1 cellular context compared by ENCODE assay signal in the genomic region with DNA sequence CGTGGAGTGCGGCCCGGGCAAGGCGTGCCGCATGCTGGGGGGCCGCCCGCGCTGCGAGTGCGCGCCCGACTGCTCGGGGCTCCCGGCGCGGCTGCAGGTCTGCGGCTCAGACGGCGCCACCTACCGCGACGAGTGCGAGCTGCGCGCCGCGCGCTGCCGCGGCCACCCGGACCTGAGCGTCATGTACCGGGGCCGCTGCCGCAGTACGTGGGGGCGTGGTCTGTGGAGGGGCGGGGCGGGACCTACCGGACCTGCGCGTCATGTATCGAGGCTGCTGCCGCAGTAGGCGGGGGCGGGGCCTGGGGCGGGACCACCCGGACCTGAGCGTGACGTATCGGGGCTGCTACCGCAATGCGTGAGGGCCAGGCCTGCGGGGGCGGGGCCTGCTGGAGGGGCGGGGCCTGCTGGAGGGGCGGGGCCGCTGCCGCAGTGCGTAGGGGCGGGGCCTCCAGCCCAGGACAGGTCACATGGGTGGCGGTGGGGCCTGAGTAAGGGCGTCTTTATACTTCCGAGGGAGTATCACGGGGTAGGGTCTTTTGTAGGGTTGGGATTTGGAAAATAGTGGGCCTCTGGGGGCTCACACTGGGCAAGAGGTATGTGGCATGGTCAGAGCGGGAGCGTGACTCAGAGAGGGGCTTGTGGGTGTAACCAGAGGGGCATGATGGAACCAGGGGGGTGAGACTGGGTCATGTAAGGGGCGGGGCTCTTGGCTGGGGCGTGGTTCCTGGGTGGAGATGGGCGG.
TF ChIP-seq lines count a peak whose summit lies in the region.

No MANE protein-coding gene starts in this region.

TF ChIP-seq in HEK293, 187 proteins besides CTCF, POLR2A, EP300 and RAD21 (continued from another document):
- TF ChIP-seq, protein P1, sequence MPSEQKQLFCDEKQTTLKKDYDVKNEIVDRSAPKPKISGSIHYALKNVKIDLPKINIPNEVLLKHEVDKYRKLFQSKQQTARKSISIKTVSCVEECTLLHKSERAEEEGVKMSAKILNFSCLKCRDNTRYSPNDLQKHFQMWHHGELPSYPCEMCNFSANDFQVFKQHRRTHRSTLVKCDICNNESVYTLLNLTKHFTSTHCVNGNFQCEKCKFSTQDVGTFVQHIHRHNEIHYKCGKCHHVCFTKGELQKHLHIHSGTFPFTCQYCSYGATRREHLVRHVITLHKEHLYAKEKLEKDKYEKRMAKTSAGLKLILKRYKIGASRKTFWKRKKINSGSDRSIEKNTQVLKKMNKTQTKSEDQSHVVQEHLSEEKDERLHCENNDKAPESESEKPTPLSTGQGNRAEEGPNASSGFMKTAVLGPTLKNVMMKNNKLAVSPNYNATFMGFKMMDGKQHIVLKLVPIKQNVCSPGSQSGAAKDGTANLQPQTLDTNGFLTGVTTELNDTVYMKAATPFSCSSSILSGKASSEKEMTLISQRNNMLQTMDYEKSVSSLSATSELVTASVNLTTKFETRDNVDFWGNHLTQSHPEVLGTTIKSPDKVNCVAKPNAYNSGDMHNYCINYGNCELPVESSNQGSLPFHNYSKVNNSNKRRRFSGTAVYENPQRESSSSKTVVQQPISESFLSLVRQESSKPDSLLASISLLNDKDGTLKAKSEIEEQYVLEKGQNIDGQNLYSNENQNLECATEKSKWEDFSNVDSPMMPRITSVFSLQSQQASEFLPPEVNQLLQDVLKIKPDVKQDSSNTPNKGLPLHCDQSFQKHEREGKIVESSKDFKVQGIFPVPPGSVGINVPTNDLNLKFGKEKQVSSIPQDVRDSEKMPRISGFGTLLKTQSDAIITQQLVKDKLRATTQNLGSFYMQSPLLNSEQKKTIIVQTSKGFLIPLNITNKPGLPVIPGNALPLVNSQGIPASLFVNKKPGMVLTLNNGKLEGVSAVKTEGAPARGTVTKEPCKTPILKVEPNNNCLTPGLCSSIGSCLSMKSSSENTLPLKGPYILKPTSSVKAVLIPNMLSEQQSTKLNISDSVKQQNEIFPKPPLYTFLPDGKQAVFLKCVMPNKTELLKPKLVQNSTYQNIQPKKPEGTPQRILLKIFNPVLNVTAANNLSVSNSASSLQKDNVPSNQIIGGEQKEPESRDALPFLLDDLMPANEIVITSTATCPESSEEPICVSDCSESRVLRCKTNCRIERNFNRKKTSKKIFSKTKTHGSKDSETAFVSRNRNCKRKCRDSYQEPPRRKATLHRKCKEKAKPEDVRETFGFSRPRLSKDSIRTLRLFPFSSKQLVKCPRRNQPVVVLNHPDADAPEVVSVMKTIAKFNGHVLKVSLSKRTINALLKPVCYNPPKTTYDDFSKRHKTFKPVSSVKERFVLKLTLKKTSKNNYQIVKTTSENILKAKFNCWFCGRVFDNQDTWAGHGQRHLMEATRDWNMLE (tag by site-specific recombination; conservative IDR thresholded peaks at IDR 0.05; ENCODE audit: low read depth), result no peak
- peak; percentile 49; the same call in 1 of the 2 replicates for TF ChIP-seq ZNF629 (tag by site-specific recombination; IDR thresholded peaks at IDR 0.05)
- peak; percentile 92 for TF ChIP-seq SP3 (tag by site-specific recombination; IDR thresholded peaks at IDR 0.05)
- TF ChIP-seq ZFHX2 (tag by site-specific recombination; conservative IDR thresholded peaks at IDR 0.05), result peak; percentile 78
- no peak for TF ChIP-seq ZNF157 (tag by site-specific recombination; IDR thresholded peaks at IDR 0.05)
- TF ChIP-seq ZNF354C (tag by site-specific recombination; IDR thresholded peaks at IDR 0.05; ENCODE audit: borderline replicate concordance, low read depth), result no peak
- TF ChIP-seq, protein P2, sequence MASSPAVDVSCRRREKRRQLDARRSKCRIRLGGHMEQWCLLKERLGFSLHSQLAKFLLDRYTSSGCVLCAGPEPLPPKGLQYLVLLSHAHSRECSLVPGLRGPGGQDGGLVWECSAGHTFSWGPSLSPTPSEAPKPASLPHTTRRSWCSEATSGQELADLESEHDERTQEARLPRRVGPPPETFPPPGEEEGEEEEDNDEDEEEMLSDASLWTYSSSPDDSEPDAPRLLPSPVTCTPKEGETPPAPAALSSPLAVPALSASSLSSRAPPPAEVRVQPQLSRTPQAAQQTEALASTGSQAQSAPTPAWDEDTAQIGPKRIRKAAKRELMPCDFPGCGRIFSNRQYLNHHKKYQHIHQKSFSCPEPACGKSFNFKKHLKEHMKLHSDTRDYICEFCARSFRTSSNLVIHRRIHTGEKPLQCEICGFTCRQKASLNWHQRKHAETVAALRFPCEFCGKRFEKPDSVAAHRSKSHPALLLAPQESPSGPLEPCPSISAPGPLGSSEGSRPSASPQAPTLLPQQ (tag by site-specific recombination; IDR thresholded peaks at IDR 0.05), result peak; percentile 72; the same call in 1 of the 2 replicates
- no peak for TF ChIP-seq ZNF112 (tag by site-specific recombination; IDR thresholded peaks at IDR 0.05)
- no peak for TF ChIP-seq ZNF549 (tag by site-specific recombination; IDR thresholded peaks at IDR 0.05)
- peak; percentile 97 for TF ChIP-seq KLF9 (tag by site-specific recombination; IDR thresholded peaks at IDR 0.05; ENCODE audit: low read depth)
- peak; percentile 98 for TF ChIP-seq KLF1 (tag by site-specific recombination; IDR thresholded peaks at IDR 0.05)
- peak; percentile 93 for TF ChIP-seq ZNF76 (tag by site-specific recombination; IDR thresholded peaks at IDR 0.05; ENCODE audit: borderline replicate concordance, low read depth)
- TF ChIP-seq HOXA7 (CRISPR knock-in tag; IDR thresholded peaks at IDR 0.05; ENCODE audit: borderline replicate concordance), result no peak
- 0 out of 2 replicates have a peak, but pooled peaks have one; percentile 21 for TF ChIP-seq WT1 (tag by site-specific recombination; IDR thresholded peaks at IDR 0.05)
- no peak for TF ChIP-seq ZSCAN16 (tag by site-specific recombination; IDR thresholded peaks at IDR 0.05)
- peak; percentile 54; the same call in 1 of the 2 replicates for TF ChIP-seq ZNF341 (tag by site-specific recombination; IDR thresholded peaks at IDR 0.05; ENCODE audit: low read depth)
- peak; percentile 72 for TF ChIP-seq EGR2 (tag by site-specific recombination; IDR thresholded peaks at IDR 0.05; ENCODE audit: low read depth)
- TF ChIP-seq ZNF121 (tag by site-specific recombination; IDR thresholded peaks at IDR 0.05), result no peak
- TF ChIP-seq GLIS1 (tag by site-specific recombination; IDR thresholded peaks at IDR 0.05), result peak; percentile 45
- TF ChIP-seq KLF10 (tag by site-specific recombination; IDR thresholded peaks at IDR 0.05), result peak; percentile 58
- peak; percentile 81 for TF ChIP-seq GLIS2 (tag by site-specific recombination; IDR thresholded peaks at IDR 0.05)
- TF ChIP-seq ZNF600 (tag by site-specific recombination; IDR thresholded peaks at IDR 0.05), result peak; percentile 58
- no peak for TF ChIP-seq ZNF132 (tag by site-specific recombination; IDR thresholded peaks at IDR 0.05; ENCODE audit: borderline replicate concordance)
- TF ChIP-seq, protein P3, sequence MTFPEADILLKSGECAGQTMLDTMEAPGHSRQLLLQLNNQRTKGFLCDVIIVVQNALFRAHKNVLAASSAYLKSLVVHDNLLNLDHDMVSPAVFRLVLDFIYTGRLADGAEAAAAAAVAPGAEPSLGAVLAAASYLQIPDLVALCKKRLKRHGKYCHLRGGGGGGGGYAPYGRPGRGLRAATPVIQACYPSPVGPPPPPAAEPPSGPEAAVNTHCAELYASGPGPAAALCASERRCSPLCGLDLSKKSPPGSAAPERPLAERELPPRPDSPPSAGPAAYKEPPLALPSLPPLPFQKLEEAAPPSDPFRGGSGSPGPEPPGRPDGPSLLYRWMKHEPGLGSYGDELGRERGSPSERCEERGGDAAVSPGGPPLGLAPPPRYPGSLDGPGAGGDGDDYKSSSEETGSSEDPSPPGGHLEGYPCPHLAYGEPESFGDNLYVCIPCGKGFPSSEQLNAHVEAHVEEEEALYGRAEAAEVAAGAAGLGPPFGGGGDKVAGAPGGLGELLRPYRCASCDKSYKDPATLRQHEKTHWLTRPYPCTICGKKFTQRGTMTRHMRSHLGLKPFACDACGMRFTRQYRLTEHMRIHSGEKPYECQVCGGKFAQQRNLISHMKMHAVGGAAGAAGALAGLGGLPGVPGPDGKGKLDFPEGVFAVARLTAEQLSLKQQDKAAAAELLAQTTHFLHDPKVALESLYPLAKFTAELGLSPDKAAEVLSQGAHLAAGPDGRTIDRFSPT (tag by site-specific recombination; IDR thresholded peaks at IDR 0.05), result peak; percentile 74
- TF ChIP-seq ZFP69B (tag by site-specific recombination; IDR thresholded peaks at IDR 0.05), result peak; percentile 78
- no peak for TF ChIP-seq ZNF837 (tag by site-specific recombination; IDR thresholded peaks at IDR 0.05)
- no peak for TF ChIP-seq ZNF670 (tag by site-specific recombination; IDR thresholded peaks at IDR 0.05; ENCODE audit: low read depth)
- TF ChIP-seq KLF7 (tag by site-specific recombination; IDR thresholded peaks at IDR 0.05; ENCODE audit: borderline replicate concordance), result peak; percentile 84
- TF ChIP-seq ZNF335 (tag by site-specific recombination; conservative IDR thresholded peaks at IDR 0.05), result peak; percentile 80
- peak; percentile 80; the same call in 1 of the 2 replicates for TF ChIP-seq ZBTB7A (tag by site-specific recombination; IDR thresholded peaks at IDR 0.05; ENCODE audit: low read depth)
- TF ChIP-seq OVOL3 (tag by site-specific recombination; IDR thresholded peaks at IDR 0.05), result no peak
- TF ChIP-seq, protein P4, sequence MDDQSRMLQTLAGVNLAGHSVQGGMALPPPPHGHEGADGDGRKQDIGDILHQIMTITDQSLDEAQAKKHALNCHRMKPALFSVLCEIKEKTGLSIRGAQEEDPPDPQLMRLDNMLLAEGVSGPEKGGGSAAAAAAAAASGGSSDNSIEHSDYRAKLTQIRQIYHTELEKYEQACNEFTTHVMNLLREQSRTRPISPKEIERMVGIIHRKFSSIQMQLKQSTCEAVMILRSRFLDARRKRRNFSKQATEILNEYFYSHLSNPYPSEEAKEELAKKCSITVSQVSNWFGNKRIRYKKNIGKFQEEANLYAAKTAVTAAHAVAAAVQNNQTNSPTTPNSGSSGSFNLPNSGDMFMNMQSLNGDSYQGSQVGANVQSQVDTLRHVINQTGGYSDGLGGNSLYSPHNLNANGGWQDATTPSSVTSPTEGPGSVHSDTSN (CRISPR knock-in tag; IDR thresholded peaks at IDR 0.05), result peak; percentile 88; the same call in 1 of the 2 replicates
- TF ChIP-seq, protein P5, sequence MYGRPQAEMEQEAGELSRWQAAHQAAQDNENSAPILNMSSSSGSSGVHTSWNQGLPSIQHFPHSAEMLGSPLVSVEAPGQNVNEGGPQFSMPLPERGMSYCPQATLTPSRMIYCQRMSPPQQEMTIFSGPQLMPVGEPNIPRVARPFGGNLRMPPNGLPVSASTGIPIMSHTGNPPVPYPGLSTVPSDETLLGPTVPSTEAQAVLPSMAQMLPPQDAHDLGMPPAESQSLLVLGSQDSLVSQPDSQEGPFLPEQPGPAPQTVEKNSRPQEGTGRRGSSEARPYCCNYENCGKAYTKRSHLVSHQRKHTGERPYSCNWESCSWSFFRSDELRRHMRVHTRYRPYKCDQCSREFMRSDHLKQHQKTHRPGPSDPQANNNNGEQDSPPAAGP (tag by site-specific recombination; IDR thresholded peaks at IDR 0.05), result peak; percentile 51; the same call in 1 of the 2 replicates
- TF ChIP-seq, protein P6, sequence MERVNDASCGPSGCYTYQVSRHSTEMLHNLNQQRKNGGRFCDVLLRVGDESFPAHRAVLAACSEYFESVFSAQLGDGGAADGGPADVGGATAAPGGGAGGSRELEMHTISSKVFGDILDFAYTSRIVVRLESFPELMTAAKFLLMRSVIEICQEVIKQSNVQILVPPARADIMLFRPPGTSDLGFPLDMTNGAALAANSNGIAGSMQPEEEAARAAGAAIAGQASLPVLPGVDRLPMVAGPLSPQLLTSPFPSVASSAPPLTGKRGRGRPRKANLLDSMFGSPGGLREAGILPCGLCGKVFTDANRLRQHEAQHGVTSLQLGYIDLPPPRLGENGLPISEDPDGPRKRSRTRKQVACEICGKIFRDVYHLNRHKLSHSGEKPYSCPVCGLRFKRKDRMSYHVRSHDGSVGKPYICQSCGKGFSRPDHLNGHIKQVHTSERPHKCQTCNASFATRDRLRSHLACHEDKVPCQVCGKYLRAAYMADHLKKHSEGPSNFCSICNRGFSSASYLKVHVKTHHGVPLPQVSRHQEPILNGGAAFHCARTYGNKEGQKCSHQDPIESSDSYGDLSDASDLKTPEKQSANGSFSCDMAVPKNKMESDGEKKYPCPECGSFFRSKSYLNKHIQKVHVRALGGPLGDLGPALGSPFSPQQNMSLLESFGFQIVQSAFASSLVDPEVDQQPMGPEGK (tag by site-specific recombination; IDR thresholded peaks at IDR 0.05), result peak; percentile 98
- TF ChIP-seq BCL11B (tag by site-specific recombination; IDR thresholded peaks at IDR 0.05; ENCODE audit: low read depth), result peak; percentile 79
- TF ChIP-seq ZFP3 (tag by site-specific recombination; IDR thresholded peaks at IDR 0.05; ENCODE audit: low read depth), result no peak
- TF ChIP-seq, protein P7, sequence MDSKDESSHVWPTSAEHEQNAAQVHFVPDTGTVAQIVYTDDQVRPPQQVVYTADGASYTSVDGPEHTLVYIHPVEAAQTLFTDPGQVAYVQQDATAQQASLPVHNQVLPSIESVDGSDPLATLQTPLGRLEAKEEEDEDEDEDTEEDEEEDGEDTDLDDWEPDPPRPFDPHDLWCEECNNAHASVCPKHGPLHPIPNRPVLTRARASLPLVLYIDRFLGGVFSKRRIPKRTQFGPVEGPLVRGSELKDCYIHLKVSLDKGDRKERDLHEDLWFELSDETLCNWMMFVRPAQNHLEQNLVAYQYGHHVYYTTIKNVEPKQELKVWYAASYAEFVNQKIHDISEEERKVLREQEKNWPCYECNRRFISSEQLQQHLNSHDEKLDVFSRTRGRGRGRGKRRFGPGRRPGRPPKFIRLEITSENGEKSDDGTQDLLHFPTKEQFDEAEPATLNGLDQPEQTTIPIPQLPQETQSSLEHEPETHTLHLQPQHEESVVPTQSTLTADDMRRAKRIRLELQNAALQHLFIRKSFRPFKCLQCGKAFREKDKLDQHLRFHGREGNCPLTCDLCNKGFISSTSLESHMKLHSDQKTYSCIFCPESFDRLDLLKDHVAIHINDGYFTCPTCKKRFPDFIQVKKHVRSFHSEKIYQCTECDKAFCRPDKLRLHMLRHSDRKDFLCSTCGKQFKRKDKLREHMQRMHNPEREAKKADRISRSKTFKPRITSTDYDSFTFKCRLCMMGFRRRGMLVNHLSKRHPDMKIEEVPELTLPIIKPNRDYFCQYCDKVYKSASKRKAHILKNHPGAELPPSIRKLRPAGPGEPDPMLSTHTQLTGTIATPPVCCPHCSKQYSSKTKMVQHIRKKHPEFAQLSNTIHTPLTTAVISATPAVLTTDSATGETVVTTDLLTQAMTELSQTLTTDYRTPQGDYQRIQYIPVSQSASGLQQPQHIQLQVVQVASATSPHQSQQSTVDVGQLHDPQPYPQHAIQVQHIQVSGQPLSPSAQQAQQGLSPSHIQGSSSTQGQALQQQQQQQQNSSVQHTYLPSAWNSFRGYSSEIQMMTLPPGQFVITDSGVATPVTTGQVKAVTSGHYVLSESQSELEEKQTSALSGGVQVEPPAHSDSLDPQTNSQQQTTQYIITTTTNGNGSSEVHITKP (tag by site-specific recombination; IDR thresholded peaks at IDR 0.05), result 0 out of 2 replicates have a peak, but pooled peaks have one; percentile 29
- peak; percentile 75 for TF ChIP-seq SP2 (tag by site-specific recombination; IDR thresholded peaks at IDR 0.05)
